Comparison of ENCODE assay signal across 15 cellular contexts in the genomic region with DNA sequence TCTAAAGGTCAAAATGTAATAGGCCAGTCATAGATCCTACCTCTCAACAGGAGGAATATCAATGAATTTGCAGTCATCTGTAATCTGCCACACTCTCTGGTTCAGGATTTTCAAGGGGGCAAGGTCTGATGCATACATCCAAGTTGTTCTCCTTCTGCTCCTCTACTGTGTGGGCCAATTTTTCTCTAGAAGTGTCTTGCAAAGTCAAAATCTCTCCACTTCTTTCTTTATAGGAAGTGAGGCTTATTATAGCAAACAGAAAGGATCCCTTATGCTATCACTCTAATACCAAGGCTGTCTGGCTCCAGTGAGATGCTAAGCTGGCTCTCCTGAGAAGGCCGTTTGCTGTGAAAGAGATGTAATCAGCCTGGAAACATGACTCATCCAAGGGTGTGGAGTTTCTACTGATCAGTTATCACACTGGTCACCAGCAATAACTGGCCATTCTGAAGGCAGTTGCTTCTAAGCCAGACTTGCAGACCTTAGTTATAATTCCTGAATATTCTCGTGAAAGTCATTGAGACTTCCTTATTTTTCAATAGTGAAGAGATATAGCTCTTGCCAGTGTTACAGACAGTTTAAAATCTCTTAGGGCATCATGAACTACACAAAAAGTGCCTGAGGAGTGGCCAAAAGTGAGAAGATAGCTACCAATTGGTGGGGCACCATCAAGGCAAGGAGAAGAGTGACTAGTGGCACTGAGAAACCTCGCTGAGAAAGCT. TPM values are rescaled to one million over a fixed set of nuclear protein-coding genes. Genes with fewer than 3 reads are reported as not detected.
DNase-seq lines count a peak whose midpoint lies in the region; ATAC-seq, FAIRE-seq and TF ChIP-seq lines count a peak whose summit lies in the region.
"Had no signal": no experiment of that assay in that cellular context is flagged by ENCODE, and none has a peak within 500 bp of the region (broad histone marks: within the 10 kb centered on the region; RNA-seq: fewer than 3 reads in every experiment).

No MANE protein-coding gene starts in this region.

- H3K14ac ChIP-seq in IMR-90 (replicated peaks; ENCODE audit: low read depth, low read length), result no peak overlapping the region

- H3K9me3 ChIP-seq in BE2C (no peaks in the 10 kb centered on the region), IMR-90 (ENCODE audit: control insufficient read depth, insufficient read depth, low read length) (no peaks in the 10 kb centered on the region), astrocyte (ENCODE audit: insufficient read depth, low read depth, low read length) (no peaks in the 10 kb centered on the region)

- no peak overlapping the region for H2BK120ac ChIP-seq in IMR-90 (ENCODE audit: low read depth, low read length)

- H3K4me2 ChIP-seq in IMR-90 (ENCODE audit: low read depth, low read length), result no peak overlapping the region
- H3K4me2 ChIP-seq in astrocyte (ENCODE audit: low read length), result no peak overlapping the region

- H3K36me3 Mint-ChIP-seq in astrocyte (ENCODE audit: low read depth, unreplicated experiment), result peaks cover 2% of the 10 kb centered on the region

- no peak for FAIRE-seq in astrocyte (lab: Jason Lieb, UNC)

- H3K9me1 ChIP-seq in IMR-90 (ENCODE audit: insufficient read depth, low read length), result no peaks in the 10 kb centered on the region

- H4K5ac ChIP-seq in IMR-90 (ENCODE audit: low read depth, low read length), result no peak overlapping the region

- H3K4me3 ChIP-seq in BE2C (ENCODE audit: low read depth, low read length) (no peak overlapping the region), IMR-90 (ENCODE audit: insufficient read depth, low read depth, low read length) (no peak overlapping the region), astrocyte (ENCODE audit: insufficient read depth, low read depth, low read length) (no peak overlapping the region)
- H3K4me3 ChIP-seq: cardiac muscle cell, Peyer's patch had no signal

- H3K9me3 Mint-ChIP-seq in astrocyte (ENCODE audit: unreplicated experiment), result peaks cover 6% of the 10 kb centered on the region
- H3K9me3 Mint-ChIP-seq: CD4-positive, alpha-beta T cell had no signal

- no peak overlapping the region for H3K4ac ChIP-seq in IMR-90 (ENCODE audit: low read depth, low read length)

- ATAC-seq in IMR-90 (ENCODE audit: low read depth) (0 out of 2 replicates have a peak, but pooled peaks have one; percentile 40), HG03175 (IDR thresholded peaks at IDR 0.05; ENCODE audit: unreplicated experiment) (no peak), GM18868 (IDR thresholded peaks at IDR 0.05; ENCODE audit: unreplicated experiment) (no peak), HG02798 (IDR thresholded peaks at IDR 0.05; ENCODE audit: poor library complexity, unreplicated experiment) (no peak)

- H3K79me1 ChIP-seq in IMR-90 (ENCODE audit: low read depth in 1 of 2, low read length in 2 of 2), result no peaks in the 10 kb centered on the region

- CTCF ChIA-PET in IMR-90 (lab: Yijun Ruan, JAX), result no interaction called here

- H2BK5ac ChIP-seq in IMR-90 (ENCODE audit: low read depth, low read length, poor library complexity, severe bottlenecking), result no peak overlapping the region

- no CpG with 5 or more reads among the region's 3 CpGs for WGBS in IMR-90 (ENCODE audit: extremely low coverage in 2 of 2, insufficient read length in 1 of 2), 2 experiments

- no peak overlapping the region for H2AK5ac ChIP-seq in IMR-90 (ENCODE audit: low read depth, low read length)

- in situ Hi-C loops in IMR-90 (cut with MboI; ENCODE audit: low sequenced_read_pairs), result no loop called here

- H2AFZ ChIP-seq in IMR-90 (replicated peaks; ENCODE audit: low read length, poor library complexity) (no peak overlapping the region), astrocyte (ENCODE audit: low read depth, low read length) (no peak overlapping the region)

- POLR2A ChIA-PET in IMR-90 (lab: Charles Lee; ENCODE audit: unreplicated experiment), result no interaction called here

- H3K56ac ChIP-seq in IMR-90 (ENCODE audit: extremely low read depth, insufficient read depth, low read length), result no peak overlapping the region

- H2BK15ac ChIP-seq in IMR-90 (ENCODE audit: low read depth, low read length), result no peak overlapping the region

- H4K20me1 ChIP-seq in IMR-90 (ENCODE audit: insufficient read depth, low read length) (no peaks in the 10 kb centered on the region), astrocyte (ENCODE audit: insufficient read depth, low read length) (no peaks in the 10 kb centered on the region)

- DNase-seq in BE2C (peak; percentile 26), IMR-90 (peak; percentile 16), astrocyte (ENCODE audit: low read depth) (peak; percentile 16), kidney tubule cell (ENCODE audit: low spot score) (peak; percentile 12), NCI-H1105 (lab: John Stamatoyannopoulos, UW) (no peak)
- DNase-seq: activated T-cell treated with anti-CD3 and anti-CD28 coated beads, Interleukin-2, amount 50 U/mL, for 24 hours; CD4-positive, alpha-beta T cell; Peyer's patch; stimulated activated CD4-positive, alpha-beta T cell treated with anti-CD3 and anti-CD28 coated beads, Interleukin-12 subunit alpha, Interleukin-12 subunit beta, amount 100 ng/mL, for 4 hours had no signal

- H3K4me1 ChIP-seq in BE2C, result peaks cover 10% of the 10 kb centered on the region; the same call in 1 of the 2 replicates
- H3K4me1 ChIP-seq in IMR-90 (ENCODE audit: control insufficient read depth, insufficient read depth, low read length), result no peaks in the 10 kb centered on the region
- no peaks in the 10 kb centered on the region for H3K4me1 ChIP-seq in astrocyte (ENCODE audit: insufficient read depth, low read length)
- H3K4me1 ChIP-seq: Peyer's patch had no signal

- no peak for TF ChIP-seq RAD21 in IMR-90 (IDR thresholded peaks at IDR 0.05; ENCODE audit: low read length)

- no TSS peak for BruUV-seq in IMR-90 (replicated peaks; lab: Mats Ljungman, UMichigan)

- no peak overlapping the region for H3K23ac ChIP-seq in IMR-90 (ENCODE audit: low read depth, low read length)

- no peak overlapping the region for H3K4me3 Mint-ChIP-seq in astrocyte (ENCODE audit: unreplicated experiment)
- H3K4me3 Mint-ChIP-seq: activated T-cell treated with anti-CD3 and anti-CD28 coated beads, Interleukin-2, amount 50 U/mL, for 24 hours; CD4-positive, alpha-beta T cell; neural crest cell had no signal

- TF ChIP-seq CTCF in BE2C (IDR thresholded peaks at IDR 0.05; ENCODE audit: low read depth, low read length) (no peak), IMR-90 (conservative IDR thresholded peaks at IDR 0.05; ENCODE audit: low read depth, low read length) (no peak), astrocyte (IDR thresholded peaks at IDR 0.05; ENCODE audit: insufficient read depth, low read depth, low read length) (no peak)

- intact Hi-C loops in IMR-90 (cut with micrococcal nuclease), result no loop called here

- H4K91ac ChIP-seq in IMR-90 (ENCODE audit: insufficient read depth, low read depth, low read length), result no peak overlapping the region

- no peak overlapping the region for H3K27ac Mint-ChIP-seq in astrocyte (ENCODE audit: unreplicated experiment)
- H3K27ac Mint-ChIP-seq: activated T-cell treated with anti-CD3 and anti-CD28 coated beads, Interleukin-2, amount 50 U/mL, for 24 hours; CD4-positive, alpha-beta T cell had no signal

- no peak overlapping the region for H2BK20ac ChIP-seq in IMR-90 (ENCODE audit: low read depth, low read length)

- no peak overlapping the region for H3K18ac ChIP-seq in IMR-90 (ENCODE audit: low read depth, low read length)

- TF ChIP-seq POLR2A in IMR-90 (IDR thresholded peaks at IDR 0.05; ENCODE audit: low read depth, low read length), result no peak

- H2AK9ac ChIP-seq in IMR-90 (replicated peaks; ENCODE audit: low read depth, low read length, poor library complexity), result no peak overlapping the region

- H4K8ac ChIP-seq in IMR-90 (ENCODE audit: low read depth in 2 of 2, low read length in 2 of 2), result no peak overlapping the region

- H3K79me2 ChIP-seq in astrocyte (ENCODE audit: insufficient read depth, low read length), result no peaks in the 10 kb centered on the region

- H3K36me3 ChIP-seq in BE2C, result no peaks in the 10 kb centered on the region
- no peaks in the 10 kb centered on the region for H3K36me3 ChIP-seq in IMR-90 (ENCODE audit: control insufficient read depth, insufficient read depth, low read length)
- no peaks in the 10 kb centered on the region for H3K36me3 ChIP-seq in astrocyte (ENCODE audit: insufficient read depth, low read length)
- H3K36me3 ChIP-seq: cardiac muscle cell, Peyer's patch had no signal

- no peaks in the 10 kb centered on the region for H3K27me3 ChIP-seq in BE2C
- H3K27me3 ChIP-seq in IMR-90 (ENCODE audit: control insufficient read depth, insufficient read depth, low read length), result no peaks in the 10 kb centered on the region
- H3K27me3 ChIP-seq in astrocyte (ENCODE audit: insufficient read depth, low read length), result no peaks in the 10 kb centered on the region
- H3K27me3 ChIP-seq: cardiac muscle cell, Peyer's patch had no signal

- no peaks in the 10 kb centered on the region for H3K27me3 Mint-ChIP-seq in astrocyte (ENCODE audit: low read depth, unreplicated experiment)
- H3K27me3 Mint-ChIP-seq: activated T-cell treated with anti-CD3 and anti-CD28 coated beads, Interleukin-2, amount 50 U/mL, for 24 hours; CD4-positive, alpha-beta T cell had no signal

- no peak overlapping the region for H3K9ac ChIP-seq in IMR-90 (ENCODE audit: low read depth, low read length)
- H3K9ac ChIP-seq in astrocyte (ENCODE audit: low read length), result no peak overlapping the region

- H3K4me1 Mint-ChIP-seq in astrocyte (ENCODE audit: low read depth, unreplicated experiment), result peaks cover 11% of the 10 kb centered on the region
- H3K4me1 Mint-ChIP-seq: neural crest cell had no signal

- H3K27ac ChIP-seq in IMR-90 (ENCODE audit: insufficient read depth, low read length) (no peak overlapping the region), astrocyte (ENCODE audit: low read depth, low read length) (no peak overlapping the region)
- H3K27ac ChIP-seq: cardiac muscle cell, Peyer's patch, VCaP had no signal

- dilution Hi-C loops in IMR-90 (cut with HindIII; ENCODE audit: low sequenced_read_pairs, unreplicated experiment), result no loop called here

TF ChIP-seq in IMR-90, 13 proteins besides CTCF, POLR2A, EP300 and RAD21 (continues in another document):
- TF ChIP-seq RCOR1 (IDR thresholded peaks at IDR 0.05; ENCODE audit: insufficient replicate concordance, low read length) (no peak), CEBPB (IDR thresholded peaks at IDR 0.05; ENCODE audit: low read depth, low read length) (no peak), FOS (IDR thresholded peaks at IDR 0.05; ENCODE audit: low read depth, low read length) (no peak), MXI1 (IDR thresholded peaks at IDR 0.05; ENCODE audit: borderline replicate concordance, low read depth, low read length) (no peak)

RNA-seq across cellular contexts. Expression of a gene that starts 43.2 kb away (rescaled TPM):
- polyA plus RNA-seq in BE2C (2012; ENCODE audit: insufficient read depth, insufficient read length, low read depth), result 0.63 TPM
- total RNA-seq in IMR-90 (2012; rRNA removed) (under 0.01 TPM in 1 of 2 replicates, not detected in the other), astrocyte (0.43 and 0.64 TPM in 2 replicates)
- 0.07 and 0.24 TPM in 2 replicates for polyA plus RNA-seq in IMR-90 (2012; rRNA removed)
- polyA plus RNA-seq in IMR-90 (2012; cell fraction: cytosol; rRNA removed), result not detected in 2 replicates
- polyA plus RNA-seq in IMR-90 (2012; cell fraction: nucleus; rRNA removed; ENCODE audit: low replicate concordance), result 0.20 and 0.55 TPM in 2 replicates
- polyA plus RNA-seq: cardiac muscle cell had no signal
